8 cellular contexts compared by ENCODE assay signal in the genomic region with DNA sequence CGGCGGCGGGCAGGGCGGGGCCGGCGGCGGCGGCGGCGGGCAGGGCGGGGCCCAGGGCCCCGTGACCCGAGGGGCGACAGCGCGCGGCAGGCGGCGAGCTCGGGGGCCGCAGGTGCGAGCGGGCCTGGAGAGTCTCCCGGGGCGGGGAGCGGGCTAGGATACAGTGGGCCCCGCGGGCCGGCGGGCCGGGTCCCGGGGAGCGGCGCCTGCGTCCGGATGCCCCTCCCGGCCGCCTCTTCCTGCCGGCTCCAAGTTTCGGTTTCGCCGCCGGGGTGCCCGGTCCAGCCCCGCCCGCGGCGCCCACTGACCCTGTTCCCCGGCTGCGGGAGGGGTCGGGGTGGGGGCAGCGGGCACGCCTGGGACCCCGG. TPM values are rescaled to one million over a fixed set of nuclear protein-coding genes. Genes with fewer than 3 reads are reported as not detected.
DNase-seq lines count a peak whose midpoint lies in the region; ATAC-seq and TF ChIP-seq lines count a peak whose summit lies in the region.

A gene (plus strand): TSS at position 62 of the 368 bp plus-strand sequence. CDS start 2,830 bp downstream, outside the sequence.

- no peak for TF ChIP-seq EP300 in upper lobe of left lung (IDR thresholded peaks at IDR 0.05)

- H3K27me3 ChIP-seq in CD8-positive, alpha-beta memory T cell (ENCODE audit: insufficient read depth, low read length, poor library complexity, severe bottlenecking): no peaks in the 10 kb centered on the region
- H3K27me3 ChIP-seq in mucosa of stomach (ENCODE audit: control insufficient read depth, insufficient read depth, low read length): no peaks in the 10 kb centered on the region
- no peaks in the 10 kb centered on the region for H3K27me3 ChIP-seq in upper lobe of left lung

- no peak for TF ChIP-seq POLR2A in erythroblast (IDR thresholded peaks at IDR 0.05; ENCODE audit: low read length)
- TF ChIP-seq POLR2A in upper lobe of left lung (IDR thresholded peaks at IDR 0.05): peak in 3 of 4 donors; percentile 73 to 85 (median 80)

- peak within 1 kb of the TSS; percentile 89 for H3K27ac ChIP-seq in CD8-positive, alpha-beta memory T cell (ENCODE audit: low read depth, low read length)
- H3K27ac ChIP-seq in upper lobe of left lung: peak within 1 kb of the TSS; percentile 94 to 100 (median 98)

- H3K9me3 Mint-ChIP-seq in CD8-positive, alpha-beta memory T cell: no peaks in the 10 kb centered on the region

- POLR2A ChIA-PET in CD8-positive, alpha-beta memory T cell (lab: Charles Lee): interaction anchor here (0.7 kb wide), 1 partner anchor 28 kb away, joined by 3 read pairs; no protein-coding TSS in a partner anchor

- H3K9ac ChIP-seq in mucosa of stomach (ENCODE audit: low read length): peak within 1 kb of the TSS; percentile 91

- H3K27ac Mint-ChIP-seq in CD8-positive, alpha-beta memory T cell: peak within 1 kb of the TSS; percentile 93 to 99 (median 97)

- H3K4me3 ChIP-seq in CD8-positive, alpha-beta memory T cell (ENCODE audit: low read length): peak within 1 kb of the TSS; percentile 98
- peak within 1 kb of the TSS; percentile 74 for H3K4me3 ChIP-seq in mucosa of stomach (ENCODE audit: low read length)
- peak within 1 kb of the TSS; percentile 69 to 99 (median 86) for H3K4me3 ChIP-seq in upper lobe of left lung

- DNase-seq in CD8-positive, alpha-beta memory T cell: peak; percentile 48 to 78 (median 65)
- DNase-seq in GM20000 (ENCODE audit: low spot score) (peak; percentile 92), NCI-H2171 treated with DMSO at 0.1 percent for 48 hours (lab: John Stamatoyannopoulos, UW) (peak; percentile 53), activated T-cell treated with anti-CD3 and anti-CD28 coated beads for 24 hours (ENCODE audit: low read depth) (peak; percentile 25), erythroblast (lab: John Stamatoyannopoulos, UW) (peak; percentile 71 to 82), upper lobe of left lung (peak; percentile 64 to 93)

- H3K4me1 ChIP-seq in CD8-positive, alpha-beta memory T cell (ENCODE audit: insufficient read depth, low read length): peaks cover 34% of the 10 kb centered on the region
- H3K4me1 ChIP-seq in mucosa of stomach (ENCODE audit: control insufficient read depth, insufficient read depth, low read length) (peaks cover 41% of the 10 kb centered on the region), upper lobe of left lung (peaks cover 49 to 61% (median 56%) of the 10 kb centered on the region in 4 donors)

- peak within 1 kb of the TSS; percentile 89 to 99 (median 93) for H3K4me3 Mint-ChIP-seq in CD8-positive, alpha-beta memory T cell

- CTCF ChIA-PET in CD8-positive, alpha-beta memory T cell (lab: Charles Lee): no interaction called here

- H3K9me3 ChIP-seq in CD8-positive, alpha-beta memory T cell (ENCODE audit: low read length): no peaks in the 10 kb centered on the region
- H3K9me3 ChIP-seq in mucosa of stomach (ENCODE audit: control insufficient read depth, low read length) (no peaks in the 10 kb centered on the region), upper lobe of left lung (no peaks in the 10 kb centered on the region)

- peaks cover 2 to 18% (median 6%) of the 10 kb centered on the region in 3 donors for H3K36me3 Mint-ChIP-seq in CD8-positive, alpha-beta memory T cell

- peaks cover 45 to 62% (median 49%) of the 10 kb centered on the region in 3 donors for H3K4me1 Mint-ChIP-seq in CD8-positive, alpha-beta memory T cell

- peaks cover 0 to 8% of the 10 kb centered on the region in 2 donors for H3K27me3 Mint-ChIP-seq in CD8-positive, alpha-beta memory T cell

- 0% methylated on average over 1 to 3 of the region's 54 CpGs for WGBS in upper lobe of left lung, 2 donors

- TF ChIP-seq CTCF in GM20000 (IDR thresholded peaks at IDR 0.05; ENCODE audit: extremely low read depth, missing control alignments): no peak
- peak in 2 of 6 experiments; percentile 19 to 26 for TF ChIP-seq CTCF in upper lobe of left lung (IDR thresholded peaks at IDR 0.05)

- H3K36me3 ChIP-seq in CD8-positive, alpha-beta memory T cell (ENCODE audit: insufficient read depth, low read length): no peaks in the 10 kb centered on the region
- H3K36me3 ChIP-seq in mucosa of stomach (ENCODE audit: control insufficient read depth, insufficient read depth, low read length) (no peaks in the 10 kb centered on the region), upper lobe of left lung (peaks cover 0 to 10% (median 0%) of the 10 kb centered on the region in 4 donors)

- ATAC-seq in upper lobe of left lung (ENCODE audit: low FRiP score in 2 of 2) (peak in 1 of 2 donors; percentile 58), GM21723 (IDR thresholded peaks at IDR 0.05; ENCODE audit: unreplicated experiment) (no peak)

RNA-seq across cellular contexts. Expression of the gene that starts here (rescaled TPM):
- 100 to 1,000 TPM; 184 to 185 TPM for total RNA-seq in CD8-positive, alpha-beta memory T cell
- 75.7 TPM for polyA plus RNA-seq in CD8-positive, alpha-beta memory T cell
- total RNA-seq in upper lobe of left lung: 100 to 1,000 TPM; 135 to 619 (median 207) TPM

Comparison
In these comparisons a context has a peak if more than half of its experiments do, and no peak if none do; other contexts are left out.
1. DNase-seq: peak in every context shown above with its lines; median percentile 92 in GM20000; 78 in upper lobe of left lung; 76 in erythroblast; 65 in CD8-positive, alpha-beta memory T cell; 53 in NCI-H2171 treated with DMSO at 0.1 percent for 48 hours; 25 in activated T-cell treated with anti-CD3 and anti-CD28 coated beads for 24 hours.